ENCODE assay signal across 1 cellular context in genomic region chr2:233386382-233387041, GRCh38.
TF ChIP-seq lines count a peak whose summit lies in the region.

No MANE protein-coding gene starts in this region.

TF ChIP-seq in SK-N-SH, 30 proteins besides CTCF, POLR2A, EP300 and RAD21 (continued from another document):
- TF ChIP-seq PBX3 (IDR thresholded peaks at IDR 0.05): peak; percentile 40; the same call in 1 of the 2 replicates
- TF ChIP-seq FOSL2 (IDR thresholded peaks at IDR 0.05; ENCODE audit: borderline replicate concordance, low read depth): peak; percentile 38; the same call in 1 of the 2 replicates
- no peak for TF ChIP-seq GABPA (IDR thresholded peaks at IDR 0.05; ENCODE audit: low read depth)
